In the genomic region with DNA sequence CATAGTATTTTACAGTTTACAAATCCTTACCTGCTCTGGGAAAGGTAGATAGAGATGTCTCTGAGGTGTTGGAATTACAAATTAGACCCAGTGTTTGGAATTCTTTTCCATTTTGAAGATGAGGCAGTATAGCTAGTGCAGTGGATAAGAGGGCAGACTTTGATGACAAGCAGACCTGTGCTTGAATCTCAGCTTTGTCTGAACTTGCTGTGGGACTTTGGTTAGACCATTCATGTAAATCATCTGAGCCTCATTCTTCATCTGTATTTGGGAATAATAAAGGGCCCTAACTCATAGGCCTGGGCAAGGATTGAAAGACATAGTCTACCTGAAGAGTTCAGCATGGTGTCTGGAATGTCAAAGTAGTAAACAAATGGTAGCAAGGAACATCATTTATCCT, we compare ENCODE assay signal across 1 cellular context.
TF ChIP-seq lines count a peak whose summit lies in the region.

No MANE protein-coding gene starts in this region.

TF ChIP-seq in A549, 52 proteins besides CTCF, POLR2A, EP300 and RAD21 (continued from another document):
- TF ChIP-seq BCL3 (IDR thresholded peaks at IDR 0.05) (no peak), HDAC2 (IDR thresholded peaks at IDR 0.05) (no peak), MAFK (IDR thresholded peaks at IDR 0.05; ENCODE audit: partially characterized antibody) (no peak), USF2 (IDR thresholded peaks at IDR 0.05) (no peak)
